ENCODE assay signal across 1 cellular context in genomic region chr20:63652192-63652980, GRCh38.
TF ChIP-seq lines count a peak whose summit lies in the region.

No MANE protein-coding gene starts in this region.

TF ChIP-seq in WTC11, 78 proteins besides CTCF, POLR2A, EP300 and RAD21 (continued from another document):
- TF ChIP-seq E2F4 (CRISPR knock-in tag; IDR thresholded peaks at IDR 0.05; ENCODE audit: borderline replicate concordance, low read depth) (no peak), AFF4 (CRISPR knock-in tag; IDR thresholded peaks at IDR 0.05; ENCODE audit: borderline replicate concordance) (no peak), PRRX2 (CRISPR knock-in tag; IDR thresholded peaks at IDR 0.05) (no peak), ESRRA (CRISPR knock-in tag; IDR thresholded peaks at IDR 0.05; ENCODE audit: borderline replicate concordance) (no peak), ELF4 (CRISPR knock-in tag; IDR thresholded peaks at IDR 0.05; ENCODE audit: low read depth) (0 out of 2 replicates have a peak, but pooled peaks have one; percentile 81), HMGA2 (CRISPR knock-in tag; IDR thresholded peaks at IDR 0.05) (no peak), ZMAT4 (CRISPR knock-in tag; IDR thresholded peaks at IDR 0.05) (no peak), GABPB1 (CRISPR knock-in tag; IDR thresholded peaks at IDR 0.05) (no peak), ZNF317 (CRISPR knock-in tag; IDR thresholded peaks at IDR 0.05; ENCODE audit: borderline replicate concordance, low read depth) (no peak), ZNF121 (CRISPR knock-in tag; IDR thresholded peaks at IDR 0.05) (0 out of 2 replicates have a peak, but pooled peaks have one; percentile 56), SMAD3 (CRISPR knock-in tag; IDR thresholded peaks at IDR 0.05; ENCODE audit: borderline replicate concordance) (no peak), AR (CRISPR knock-in tag; IDR thresholded peaks at IDR 0.05) (no peak), ZBTB21 (CRISPR knock-in tag; IDR thresholded peaks at IDR 0.05; ENCODE audit: borderline replicate concordance) (no peak), EMX1 (CRISPR knock-in tag; IDR thresholded peaks at IDR 0.05) (no peak), ZNF138 (CRISPR knock-in tag; conservative IDR thresholded peaks at IDR 0.05) (no peak), FOXP1 (CRISPR knock-in tag; IDR thresholded peaks at IDR 0.05; ENCODE audit: borderline replicate concordance) (no peak), CREB1 (CRISPR knock-in tag; IDR thresholded peaks at IDR 0.05) (no peak), KAT7 (CRISPR knock-in tag; IDR thresholded peaks at IDR 0.05; ENCODE audit: borderline replicate concordance) (no peak), TEAD1 (CRISPR knock-in tag; IDR thresholded peaks at IDR 0.05) (0 out of 2 replicates have a peak, but pooled peaks have one; percentile 32), FOXK1 (CRISPR knock-in tag; IDR thresholded peaks at IDR 0.05) (no peak), JUN (CRISPR knock-in tag; IDR thresholded peaks at IDR 0.05) (peak; percentile 77; the same call in 1 of the 2 replicates)
- TF ChIP-seq, protein P1, sequence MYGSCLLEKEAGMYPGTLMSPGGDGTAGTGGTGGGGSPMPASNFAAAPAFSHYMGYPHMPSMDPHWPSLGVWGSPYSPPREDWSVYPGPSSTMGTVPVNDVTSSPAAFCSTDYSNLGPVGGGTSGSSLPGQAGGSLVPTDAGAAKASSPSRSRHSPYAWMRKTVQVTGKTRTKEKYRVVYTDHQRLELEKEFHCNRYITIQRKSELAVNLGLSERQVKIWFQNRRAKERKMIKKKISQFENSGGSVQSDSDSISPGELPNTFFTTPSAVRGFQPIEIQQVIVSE (CRISPR knock-in tag; IDR thresholded peaks at IDR 0.05; ENCODE audit: borderline replicate concordance), result no peak
- TF ChIP-seq, protein P2, sequence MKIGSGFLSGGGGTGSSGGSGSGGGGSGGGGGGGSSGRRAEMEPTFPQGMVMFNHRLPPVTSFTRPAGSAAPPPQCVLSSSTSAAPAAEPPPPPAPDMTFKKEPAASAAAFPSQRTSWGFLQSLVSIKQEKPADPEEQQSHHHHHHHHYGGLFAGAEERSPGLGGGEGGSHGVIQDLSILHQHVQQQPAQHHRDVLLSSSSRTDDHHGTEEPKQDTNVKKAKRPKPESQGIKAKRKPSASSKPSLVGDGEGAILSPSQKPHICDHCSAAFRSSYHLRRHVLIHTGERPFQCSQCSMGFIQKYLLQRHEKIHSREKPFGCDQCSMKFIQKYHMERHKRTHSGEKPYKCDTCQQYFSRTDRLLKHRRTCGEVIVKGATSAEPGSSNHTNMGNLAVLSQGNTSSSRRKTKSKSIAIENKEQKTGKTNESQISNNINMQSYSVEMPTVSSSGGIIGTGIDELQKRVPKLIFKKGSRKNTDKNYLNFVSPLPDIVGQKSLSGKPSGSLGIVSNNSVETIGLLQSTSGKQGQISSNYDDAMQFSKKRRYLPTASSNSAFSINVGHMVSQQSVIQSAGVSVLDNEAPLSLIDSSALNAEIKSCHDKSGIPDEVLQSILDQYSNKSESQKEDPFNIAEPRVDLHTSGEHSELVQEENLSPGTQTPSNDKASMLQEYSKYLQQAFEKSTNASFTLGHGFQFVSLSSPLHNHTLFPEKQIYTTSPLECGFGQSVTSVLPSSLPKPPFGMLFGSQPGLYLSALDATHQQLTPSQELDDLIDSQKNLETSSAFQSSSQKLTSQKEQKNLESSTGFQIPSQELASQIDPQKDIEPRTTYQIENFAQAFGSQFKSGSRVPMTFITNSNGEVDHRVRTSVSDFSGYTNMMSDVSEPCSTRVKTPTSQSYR (CRISPR knock-in tag; IDR thresholded peaks at IDR 0.05), result no peak; the same call in 1 of the 2 replicates
- TF ChIP-seq, protein P3, sequence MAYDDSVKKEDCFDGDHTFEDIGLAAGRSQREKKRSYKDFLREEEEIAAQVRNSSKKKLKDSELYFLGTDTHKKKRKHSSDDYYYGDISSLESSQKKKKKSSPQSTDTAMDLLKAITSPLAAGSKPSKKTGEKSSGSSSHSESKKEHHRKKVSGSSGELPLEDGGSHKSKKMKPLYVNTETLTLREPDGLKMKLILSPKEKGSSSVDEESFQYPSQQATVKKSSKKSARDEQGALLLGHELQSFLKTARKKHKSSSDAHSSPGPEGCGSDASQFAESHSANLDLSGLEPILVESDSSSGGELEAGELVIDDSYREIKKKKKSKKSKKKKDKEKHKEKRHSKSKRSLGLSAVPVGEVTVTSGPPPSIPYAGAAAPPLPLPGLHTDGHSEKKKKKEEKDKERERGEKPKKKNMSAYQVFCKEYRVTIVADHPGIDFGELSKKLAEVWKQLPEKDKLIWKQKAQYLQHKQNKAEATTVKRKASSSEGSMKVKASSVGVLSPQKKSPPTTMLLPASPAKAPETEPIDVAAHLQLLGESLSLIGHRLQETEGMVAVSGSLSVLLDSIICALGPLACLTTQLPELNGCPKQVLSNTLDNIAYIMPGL (CRISPR knock-in tag; IDR thresholded peaks at IDR 0.05), result no peak; the same call in 1 of the 2 replicates
- TF ChIP-seq, protein P4, sequence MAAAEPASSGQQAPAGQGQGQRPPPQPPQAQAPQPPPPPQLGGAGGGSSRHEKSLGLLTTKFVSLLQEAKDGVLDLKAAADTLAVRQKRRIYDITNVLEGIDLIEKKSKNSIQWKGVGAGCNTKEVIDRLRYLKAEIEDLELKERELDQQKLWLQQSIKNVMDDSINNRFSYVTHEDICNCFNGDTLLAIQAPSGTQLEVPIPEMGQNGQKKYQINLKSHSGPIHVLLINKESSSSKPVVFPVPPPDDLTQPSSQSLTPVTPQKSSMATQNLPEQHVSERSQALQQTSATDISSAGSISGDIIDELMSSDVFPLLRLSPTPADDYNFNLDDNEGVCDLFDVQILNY (CRISPR knock-in tag; IDR thresholded peaks at IDR 0.05), result no peak
- TF ChIP-seq, protein P5, sequence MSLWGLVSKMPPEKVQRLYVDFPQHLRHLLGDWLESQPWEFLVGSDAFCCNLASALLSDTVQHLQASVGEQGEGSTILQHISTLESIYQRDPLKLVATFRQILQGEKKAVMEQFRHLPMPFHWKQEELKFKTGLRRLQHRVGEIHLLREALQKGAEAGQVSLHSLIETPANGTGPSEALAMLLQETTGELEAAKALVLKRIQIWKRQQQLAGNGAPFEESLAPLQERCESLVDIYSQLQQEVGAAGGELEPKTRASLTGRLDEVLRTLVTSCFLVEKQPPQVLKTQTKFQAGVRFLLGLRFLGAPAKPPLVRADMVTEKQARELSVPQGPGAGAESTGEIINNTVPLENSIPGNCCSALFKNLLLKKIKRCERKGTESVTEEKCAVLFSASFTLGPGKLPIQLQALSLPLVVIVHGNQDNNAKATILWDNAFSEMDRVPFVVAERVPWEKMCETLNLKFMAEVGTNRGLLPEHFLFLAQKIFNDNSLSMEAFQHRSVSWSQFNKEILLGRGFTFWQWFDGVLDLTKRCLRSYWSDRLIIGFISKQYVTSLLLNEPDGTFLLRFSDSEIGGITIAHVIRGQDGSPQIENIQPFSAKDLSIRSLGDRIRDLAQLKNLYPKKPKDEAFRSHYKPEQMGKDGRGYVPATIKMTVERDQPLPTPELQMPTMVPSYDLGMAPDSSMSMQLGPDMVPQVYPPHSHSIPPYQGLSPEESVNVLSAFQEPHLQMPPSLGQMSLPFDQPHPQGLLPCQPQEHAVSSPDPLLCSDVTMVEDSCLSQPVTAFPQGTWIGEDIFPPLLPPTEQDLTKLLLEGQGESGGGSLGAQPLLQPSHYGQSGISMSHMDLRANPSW (CRISPR knock-in tag; conservative IDR thresholded peaks at IDR 0.05; ENCODE audit: low read depth), result no peak
TF ChIP-seq in WTC11: peak in this region for 7.
